In the genomic region with DNA sequence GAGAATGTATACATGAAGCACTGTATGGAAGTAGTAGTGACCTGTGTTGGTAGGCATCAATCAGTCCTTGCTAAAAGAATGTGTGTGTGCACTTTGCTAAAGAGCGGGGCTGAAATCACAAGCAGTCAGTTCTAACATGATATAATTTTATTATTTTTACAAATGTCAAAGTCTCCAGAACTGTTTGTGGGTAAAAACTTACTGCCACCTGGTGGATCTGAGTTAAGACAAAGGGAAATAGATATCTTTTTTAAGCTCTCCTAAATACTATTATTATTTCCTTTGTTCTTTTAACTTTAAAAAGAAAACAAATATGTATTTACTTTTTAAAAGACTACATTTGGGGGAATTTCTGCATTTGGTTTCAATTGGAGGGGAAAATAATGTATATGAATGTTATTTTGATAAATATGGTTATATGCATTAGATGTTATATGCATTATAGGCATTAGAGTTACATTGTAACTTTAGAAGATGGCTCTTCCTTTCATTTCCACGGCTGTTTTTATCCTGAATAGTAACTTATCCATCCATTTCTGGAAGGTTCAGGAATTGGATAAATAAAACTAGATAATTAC, we compare ENCODE assay signal across 9 cellular contexts. TPM values are rescaled to one million over a fixed set of nuclear protein-coding genes. Genes with fewer than 3 reads are reported as not detected.
A peak's percentile ranks its signal among the peaks of the same experiment; 100 is the strongest.
DNase-seq lines count a peak whose midpoint lies in the region; ATAC-seq, FAIRE-seq and TF ChIP-seq lines count a peak whose summit lies in the region.
"Had no signal": no experiment of that assay in that cellular context is flagged by ENCODE, and none has a peak within 500 bp of the region (broad histone marks: within the 10 kb centered on the region; RNA-seq: fewer than 3 reads in every experiment).

No MANE protein-coding gene starts in this region.

- H2BK12ac ChIP-seq in H1 (ENCODE audit: low read depth, low read length): no peak overlapping the region

- no peaks in the 10 kb centered on the region for H3K79me2 ChIP-seq in H1 (ENCODE audit: control insufficient read depth in 1 of 2, insufficient read depth in 2 of 2, low read length in 2 of 2)

- intact Hi-C loops in prostate gland (cut with DNase I): loop anchor here (10.0 kb wide), 2 partner anchors 560 to 590 kb away; no protein-coding TSS in a partner anchor

- no peak overlapping the region for H3K4me2 ChIP-seq in H1 (ENCODE audit: insufficient read depth in 1 of 2, low read depth in 2 of 2, low read length in 2 of 2)

- no peak for TF ChIP-seq EP300 in H1 (IDR thresholded peaks at IDR 0.05; ENCODE audit: borderline replicate concordance in 1 of 2, low read depth in 2 of 2, low read length in 2 of 2)

- POLR2A ChIA-PET in H1 (lab: Charles Lee; ENCODE audit: partially characterized antibody): no interaction called here

- H3K27me3 ChIP-seq in H1 (replicated peaks in 1 of 4; ENCODE audit: control insufficient read depth in 3 of 4, extremely low read depth in 1 of 4, insufficient read depth in 3 of 4, low read length in 3 of 4) (no peaks in the 10 kb centered on the region), prostate gland (replicated peaks; ENCODE audit: insufficient read depth) (no peaks in the 10 kb centered on the region)

- H3K18ac ChIP-seq in H1 (ENCODE audit: extremely low read depth, low read length): no peak overlapping the region

- H2BK15ac ChIP-seq in H1 (ENCODE audit: low read length): no peak overlapping the region

- TF ChIP-seq CTCF in H1 (IDR thresholded peaks at IDR 0.05; ENCODE audit: control extremely low read depth in 1 of 3, insufficient read depth in 1 of 3, low read depth in 1 of 3, low read length in 3 of 3) (no peak; a peak in 1 of 4 replicates), prostate gland (IDR thresholded peaks at IDR 0.05) (peak; percentile 37 to 63 (median 44))

- H3K4ac ChIP-seq in H1 (replicated peaks; ENCODE audit: insufficient read length, low read depth, low read length): no peak overlapping the region

- no peak overlapping the region for H4K8ac ChIP-seq in H1 (ENCODE audit: extremely low read depth, insufficient read depth, low read length)

- CTCF ChIA-PET in H1 (lab: Charles Lee; ENCODE audit: partially characterized antibody): interaction anchor here (0.7 to 1.1 kb wide), 2 partner anchors 65 to 144 kb away, joined by 3 read pairs; no protein-coding TSS in a partner anchor

- H3K79me1 ChIP-seq in H1 (ENCODE audit: low read depth, low read length): no peaks in the 10 kb centered on the region; the same call in 1 of the 2 replicates

- no peak overlapping the region for H2BK120ac ChIP-seq in H1 (replicated peaks; ENCODE audit: low read depth, low read length)

- H2BK5ac ChIP-seq in H1 (ENCODE audit: low read depth, low read length): no peak overlapping the region

- TF ChIP-seq POLR2A in H1 (IDR thresholded peaks at IDR 0.05; ENCODE audit: control extremely low read depth in 1 of 2, low read depth in 2 of 2, low read length in 2 of 2): no peak
- no peak for TF ChIP-seq POLR2A in prostate gland (IDR thresholded peaks at IDR 0.05)

- no peak overlapping the region for H2AFZ ChIP-seq in H1 (ENCODE audit: low read length)

- no peak for ATAC-seq in GM21381 (IDR thresholded peaks at IDR 0.05; ENCODE audit: unreplicated experiment)

- H3K4me1 ChIP-seq in H1 (replicated peaks in 1 of 4; ENCODE audit: control insufficient read depth in 3 of 4, insufficient read depth in 4 of 4, low read length in 3 of 4) (peaks cover 0 to 6% (median 0%) of the 10 kb centered on the region in 4 experiments; a peak in 2 of 7 replicates), prostate gland (replicated peaks) (no peaks in the 10 kb centered on the region)

- peak; percentile 25 to 36 for TF ChIP-seq RAD21 in H1 (IDR thresholded peaks at IDR 0.05 in 1 of 2, conservative IDR thresholded peaks at IDR 0.05 in 1 of 2; ENCODE audit: low read depth in 2 of 2, low read length in 2 of 2)

- no peak overlapping the region for H3K14ac ChIP-seq in H1 (ENCODE audit: insufficient read length)

- H3K4me3 ChIP-seq in H1 (ENCODE audit: extremely low read depth in 1 of 4, insufficient read depth in 2 of 4, low read depth in 3 of 4, low read length in 4 of 4) (no peak overlapping the region), prostate gland (no peak overlapping the region)

- FAIRE-seq in G401.6 (lab: Jason Lieb, UNC): peak; percentile 94
- no peak for FAIRE-seq in H1 (lab: Jason Lieb, UNC)

- H4K20me1 ChIP-seq in H1 (replicated peaks in 1 of 2; ENCODE audit: control insufficient read depth in 1 of 2, insufficient read depth in 2 of 2, low read length in 2 of 2): no peaks in the 10 kb centered on the region

- H3K9ac ChIP-seq in H1 (replicated peaks in 1 of 4; ENCODE audit: extremely low read depth in 1 of 4, low read depth in 3 of 4, low read length in 3 of 4): no peak overlapping the region

- no peak overlapping the region for H3K27ac ChIP-seq in H1 (ENCODE audit: low read depth, low read length)
- H3K27ac ChIP-seq in prostate gland: no peak overlapping the region

- no peaks in the 10 kb centered on the region for H3K23me2 ChIP-seq in H1 (ENCODE audit: low read depth, low read length)

- no peak overlapping the region for H3K23ac ChIP-seq in H1 (ENCODE audit: insufficient read length)

- H4K5ac ChIP-seq in H1 (ENCODE audit: insufficient read length, low read depth, low read length): no peak overlapping the region

- H3K9me3 ChIP-seq in H1 (ENCODE audit: insufficient read depth in 2 of 2, low read depth in 1 of 2, low read length in 1 of 2) (no peaks in the 10 kb centered on the region), prostate gland (no peaks in the 10 kb centered on the region)

- no peak overlapping the region for H3K56ac ChIP-seq in H1 (replicated peaks; ENCODE audit: insufficient read length, low read depth, low read length)

- WGBS in H1 (ENCODE audit: extremely low coverage in 1 of 2, insufficient coverage in 1 of 2, insufficient read length in 1 of 2, insufficient replicate concordance in 2 of 2, low coverage in 1 of 2, low lambda C conversion rate in 2 of 2, missing lambda C conversion rate in 1 of 2), 2 experiments: 95% methylated on average over 2 of the region's 2 CpGs; no CpG with 5 or more reads in 1 of the 2 experiments
- 22% methylated on average over 2 of the region's 2 CpGs for WGBS in prostate gland

- no peak overlapping the region for H2BK20ac ChIP-seq in H1 (ENCODE audit: low read length)

- no peak overlapping the region for H2AK5ac ChIP-seq in H1 (ENCODE audit: low read depth, low read length)

- H3K36me3 ChIP-seq in H1 (ENCODE audit: control insufficient read depth in 2 of 4, insufficient read depth in 4 of 4, low read length in 3 of 4): no peaks in the 10 kb centered on the region
- H3K36me3 ChIP-seq in prostate gland: no peaks in the 10 kb centered on the region

- H4K91ac ChIP-seq in H1 (replicated peaks; ENCODE audit: insufficient read length, low read length): no peak overlapping the region

- DNase-seq in MV-4-11 (lab: John Stamatoyannopoulos, UW) (peak; percentile 19), H1 (ENCODE audit: low read depth in 1 of 2, low spot score in 2 of 2) (no peak), prostate gland (ENCODE audit: low spot score) (no peak), occipital lobe (lab: John Stamatoyannopoulos, UW) (no peak), HK-2 (ENCODE audit: unreplicated experiment) (no peak)
- no peak for DNase-seq in stimulated activated CD4-positive, alpha-beta T cell treated with anti-CD3 and anti-CD28 coated beads, Interleukin-2, amount 100 ng/mL, for 24 hours

TF ChIP-seq in H1, 55 proteins besides CTCF, POLR2A, EP300 and RAD21:
- TF ChIP-seq NRF1 (IDR thresholded peaks at IDR 0.05; ENCODE audit: low read depth, low read length) (no peak), SAP30 (IDR thresholded peaks at IDR 0.05; ENCODE audit: insufficient read depth, insufficient replicate concordance, low read length) (no peak), SRF (IDR thresholded peaks at IDR 0.05; ENCODE audit: low read depth, low read length) (no peak), ZNF274 (IDR thresholded peaks at IDR 0.05; ENCODE audit: borderline replicate concordance, extremely low read depth, low read length) (no peak), POU5F1 (IDR thresholded peaks at IDR 0.05; ENCODE audit: low read depth, low read length) (no peak), PHF8 (conservative IDR thresholded peaks at IDR 0.05; ENCODE audit: low read depth, low read length) (no peak), TAF1 (IDR thresholded peaks at IDR 0.05; ENCODE audit: low read depth, low read length) (no peak), CTBP2 (IDR thresholded peaks at IDR 0.05; ENCODE audit: borderline replicate concordance, insufficient read depth, insufficient read length, low read length) (no peak), EZH2 (IDR thresholded peaks at IDR 0.05; ENCODE audit: low read depth, low read length, severe bottlenecking) (no peak), CREB1 (IDR thresholded peaks at IDR 0.05) (no peak)
- TF ChIP-seq, protein P1, sequence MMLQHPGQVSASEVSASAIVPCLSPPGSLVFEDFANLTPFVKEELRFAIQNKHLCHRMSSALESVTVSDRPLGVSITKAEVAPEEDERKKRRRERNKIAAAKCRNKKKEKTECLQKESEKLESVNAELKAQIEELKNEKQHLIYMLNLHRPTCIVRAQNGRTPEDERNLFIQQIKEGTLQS (IDR thresholded peaks at IDR 0.05; ENCODE audit: insufficient read depth, low read depth, low read length): no peak

RNA-seq across cellular contexts. Expression of gene CLOCK, which starts 7.8 kb away (rescaled TPM):
- total RNA-seq in H1 (2021; fragmentation: NEBNext Ultra II Directional; extraction: Animal tissue kit (Norgen Biotek cat#: 25700)): 21.6 and 24.2 TPM in 2 replicates
- polyA plus RNA-seq in H1 (2011; rRNA removed): 4.5 and 7.7 TPM in 2 replicates
- polyA plus RNA-seq in H1 (2011; cell fraction: cytosol; rRNA removed): 6.1 TPM
- polyA plus RNA-seq in H1 (2011; cell fraction: nucleus; rRNA removed): 19.3 TPM
- polyA plus RNA-seq in H1 (2012, experiment 1 of 2): 8.1 to 11.8 TPM (median 9.1 TPM) in 4 replicates
- 0.33 TPM for polyA plus RNA-seq in H1 (2012, experiment 2 of 2)
- polyA plus RNA-seq in H1 (2013, experiment 1 of 2): 10.7 TPM
- polyA plus RNA-seq in H1 (2013, experiment 2 of 2): 9.6 TPM
- polyA minus RNA-seq in H1 (2011; rRNA and poly(A)+ RNA removed): 49.3 and 57.1 TPM in 2 replicates
- polyA minus RNA-seq in H1 (2011; cell fraction: cytosol; rRNA and poly(A)+ RNA removed): 19.3 TPM
- polyA minus RNA-seq in H1 (2011; cell fraction: nucleus; rRNA and poly(A)+ RNA removed): 108 TPM
- total RNA-seq in prostate gland (10 to 100 TPM; 19.5 to 25.4 TPM), occipital lobe (37.0 TPM)

RNA-seq across cellular contexts. Expression of gene PDCL2, which starts 37.5 kb away (rescaled TPM):
- not detected in 2 replicates for total RNA-seq in H1 (2021; fragmentation: NEBNext Ultra II Directional; extraction: Animal tissue kit (Norgen Biotek cat#: 25700))
- not detected in 2 replicates for polyA plus RNA-seq in H1 (2011; rRNA removed)
- not detected for polyA plus RNA-seq in H1 (2011; cell fraction: cytosol; rRNA removed)
- polyA plus RNA-seq in H1 (2011; cell fraction: nucleus; rRNA removed): not detected
- polyA plus RNA-seq in H1 (2012, experiment 1 of 2): not detected in 4 replicates
- not detected for polyA plus RNA-seq in H1 (2012, experiment 2 of 2)
- polyA plus RNA-seq in H1 (2013, experiment 1 of 2): 0.06 TPM
- 0.06 TPM for polyA plus RNA-seq in H1 (2013, experiment 2 of 2)
- polyA minus RNA-seq in H1 (2011; rRNA and poly(A)+ RNA removed): not detected in 2 replicates
- not detected for polyA minus RNA-seq in H1 (2011; cell fraction: cytosol; rRNA and poly(A)+ RNA removed)
- not detected for polyA minus RNA-seq in H1 (2011; cell fraction: nucleus; rRNA and poly(A)+ RNA removed)
- total RNA-seq in prostate gland (not detected), occipital lobe (not detected)
- polyA plus RNA-seq: adipose tissue had no signal

Comparison
In these comparisons a context has a peak if more than half of its experiments do, and no peak if none do; other contexts are left out.
1. CTCF ChIP-seq: peak in prostate gland (4 of 4); none in H1 (0 of 3).